ENCODE assay signal across 8 cellular contexts in the genomic region with DNA sequence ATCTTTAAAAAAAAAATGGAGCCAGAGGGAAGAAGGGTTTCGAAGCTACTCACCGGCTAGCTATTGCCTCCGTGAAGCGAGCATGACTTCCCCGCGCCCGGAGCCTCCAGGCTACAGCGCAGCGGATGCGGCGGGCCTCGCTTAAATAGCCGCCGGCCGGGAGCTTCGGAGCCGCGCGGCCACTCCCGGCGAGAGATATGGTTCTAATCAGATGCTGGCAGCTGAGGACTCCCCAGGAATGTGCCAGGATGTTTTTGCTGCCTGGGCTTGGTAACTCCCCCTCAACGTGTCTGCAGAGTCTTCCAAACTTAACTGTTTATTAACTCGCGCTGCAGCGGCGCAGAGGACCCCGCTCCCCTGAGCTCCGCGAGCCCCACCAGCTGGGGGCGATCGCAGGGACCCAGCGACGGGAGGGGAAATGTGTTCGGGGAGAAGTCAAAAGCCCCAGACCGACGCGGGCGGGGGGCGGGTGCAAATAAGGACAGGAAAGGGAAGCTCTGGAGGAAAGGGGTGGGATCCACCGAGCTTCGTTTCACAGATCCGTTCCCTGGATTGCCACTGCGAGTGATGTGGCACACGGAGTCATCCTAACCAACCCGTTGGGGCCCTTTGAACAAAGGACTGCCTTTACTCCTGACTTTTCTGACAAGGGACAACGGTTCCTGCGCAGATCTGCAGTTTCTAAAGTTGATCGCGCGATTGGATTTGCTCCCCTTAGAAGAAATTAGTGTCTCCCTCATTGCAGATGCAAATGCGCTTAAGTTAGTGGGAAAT. TPM values are rescaled to one million over a fixed set of nuclear protein-coding genes. Genes with fewer than 3 reads are reported as not detected.
DNase-seq lines count a peak whose midpoint lies in the region; ATAC-seq lines count a peak whose summit lies in the region.

Gene DAB2 (minus strand): TSS at position 230 of the 774 bp plus-strand sequence. CDS start 30,660 bp downstream, outside the sequence.

- peak within 1 kb of the TSS; percentile 70 for H3K4me3 Mint-ChIP-seq in activated CD4-positive, alpha-beta T cell treated with anti-CD3 and anti-CD28 coated beads, Interleukin-2, amount 10 ng/mL, durations not matched to agents 7 days and 5 days
- H3K4me3 Mint-ChIP-seq in dendritic cell treated with granulocyte-macrophage colony-stimulating factor and Interleukin-4, amounts not matched to agents 40 ng/mL and 50 ng/mL, for 4 days: peak within 1 kb of the TSS; percentile 96

- DNase-seq in MG63 (peak; percentile 98), kidney glomerular epithelial cell (lab: John Stamatoyannopoulos, UW) (peak; percentile 94), NCI-H2029 (lab: John Stamatoyannopoulos, UW) (no peak), NCI-H187 treated with DMSO at 0.1 percent for 48 hours (lab: John Stamatoyannopoulos, UW) (no peak)
- peak; percentile 41 for DNase-seq in activated CD4-positive, alpha-beta T cell treated with anti-CD3 and anti-CD28 coated beads, Interleukin-2, amount 10 ng/mL, durations not matched to agents 7 days and 5 days
- DNase-seq in stimulated activated CD4-positive, alpha-beta T cell treated with anti-CD3 and anti-CD28 coated beads, Interleukin-12 subunit alpha, Interleukin-12 subunit beta, amount 100 ng/mL, for 48 hours (ENCODE audit: low read depth in 2 of 3, low spot score in 1 of 3): peak; percentile 5 to 22 (median 20)

- no peaks in the 10 kb centered on the region for H3K9me3 Mint-ChIP-seq in activated CD4-positive, alpha-beta T cell treated with anti-CD3 and anti-CD28 coated beads, Interleukin-2, amount 10 ng/mL, durations not matched to agents 7 days and 5 days
- no peaks in the 10 kb centered on the region for H3K9me3 Mint-ChIP-seq in dendritic cell treated with granulocyte-macrophage colony-stimulating factor and Interleukin-4, amounts not matched to agents 40 ng/mL and 50 ng/mL, for 4 days

- H3K27me3 ChIP-seq in MG63: no peaks in the 10 kb centered on the region

- no peak within 1 kb of the TSS for H3K27ac Mint-ChIP-seq in activated CD4-positive, alpha-beta T cell treated with anti-CD3 and anti-CD28 coated beads, Interleukin-2, amount 10 ng/mL, durations not matched to agents 7 days and 5 days
- H3K27ac Mint-ChIP-seq in dendritic cell treated with granulocyte-macrophage colony-stimulating factor and Interleukin-4, amounts not matched to agents 40 ng/mL and 50 ng/mL, for 4 days: peak within 1 kb of the TSS; percentile 96

- no peaks in the 10 kb centered on the region for H3K36me3 Mint-ChIP-seq in activated CD4-positive, alpha-beta T cell treated with anti-CD3 and anti-CD28 coated beads, Interleukin-2, amount 10 ng/mL, durations not matched to agents 7 days and 5 days (ENCODE audit: low read depth)
- H3K36me3 Mint-ChIP-seq in dendritic cell treated with granulocyte-macrophage colony-stimulating factor and Interleukin-4, amounts not matched to agents 40 ng/mL and 50 ng/mL, for 4 days (ENCODE audit: low read depth): peaks cover 45% of the 10 kb centered on the region

- POLR2A ChIA-PET in activated CD4-positive, alpha-beta T cell treated with anti-CD3 and anti-CD28 coated beads, Interleukin-2, amount 10 ng/mL, durations not matched to agents 7 days and 5 days (lab: Charles Lee): no interaction called here

- CTCF ChIA-PET in activated CD4-positive, alpha-beta T cell treated with anti-CD3 and anti-CD28 coated beads, Interleukin-2, amount 10 ng/mL, durations not matched to agents 7 days and 5 days (lab: Charles Lee): interaction anchor here (1.0 to 1.7 kb wide), 5 partner anchors 9 to 85 kb away, joined by 3 to 6 read pairs (median 3); no protein-coding TSS in a partner anchor

- intact Hi-C loops in dendritic cell treated with granulocyte-macrophage colony-stimulating factor and Interleukin-4, amounts not matched to agents 40 ng/mL and 50 ng/mL, for 4 days (cut with micrococcal nuclease): loop anchor here (1.0 to 5.0 kb wide), 5 partner anchors 26 to 122 kb away; no protein-coding TSS in a partner anchor

- H3K4me3 ChIP-seq in MG63: peak within 1 kb of the TSS; percentile 70

- peaks cover 49% of the 10 kb centered on the region for H3K27me3 Mint-ChIP-seq in activated CD4-positive, alpha-beta T cell treated with anti-CD3 and anti-CD28 coated beads, Interleukin-2, amount 10 ng/mL, durations not matched to agents 7 days and 5 days
- H3K27me3 Mint-ChIP-seq in dendritic cell treated with granulocyte-macrophage colony-stimulating factor and Interleukin-4, amounts not matched to agents 40 ng/mL and 50 ng/mL, for 4 days: no peaks in the 10 kb centered on the region

- H3K36me3 ChIP-seq in MG63: peaks cover 26% of the 10 kb centered on the region

- H3K9me3 ChIP-seq in MG63: no peaks in the 10 kb centered on the region

- H3K4me1 Mint-ChIP-seq in activated CD4-positive, alpha-beta T cell treated with anti-CD3 and anti-CD28 coated beads, Interleukin-2, amount 10 ng/mL, durations not matched to agents 7 days and 5 days: peaks cover 6% of the 10 kb centered on the region
- H3K4me1 Mint-ChIP-seq in dendritic cell treated with granulocyte-macrophage colony-stimulating factor and Interleukin-4, amounts not matched to agents 40 ng/mL and 50 ng/mL, for 4 days (ENCODE audit: low read depth): peaks cover 36% of the 10 kb centered on the region

- ATAC-seq in GM18511 (IDR thresholded peaks at IDR 0.05; ENCODE audit: unreplicated experiment): peak; percentile 63

RNA-seq across cellular contexts. Expression of gene DAB2, which starts in this region (rescaled TPM):
- total RNA-seq in MG63 (2014; rRNA removed; shearing (Covaris generic); ENCODE audit: low replicate concordance): 49.6 and 53.1 TPM in 2 replicates
- total RNA-seq in activated CD4-positive, alpha-beta T cell treated with anti-CD3 and anti-CD28 coated beads, Interleukin-2, amount 10 ng/mL, durations not matched to agents 7 days and 5 days: not detected

Comparison
In these comparisons a context has a peak if more than half of its experiments do, and no peak if none do; other contexts are left out.
1. RNA of gene DAB2 (total RNA-seq): 49.6 to 53.1 TPM in MG63; not detected in activated CD4-positive, alpha-beta T cell treated with anti-CD3 and anti-CD28 coated beads, Interleukin-2, amount 10 ng/mL, durations not matched to agents 7 days and 5 days; every median in the first group is over 10 times any median in the second.
2. Peak in DNase-seq in activated CD4-positive, alpha-beta T cell treated with anti-CD3 and anti-CD28 coated beads, Interleukin-2, amount 10 ng/mL, durations not matched to agents 7 days and 5 days; RNA of the gene not detected or under 1 TPM.
3. DNase-seq: peak in MG63 (single experiment), kidney glomerular epithelial cell (single experiment) and stimulated activated CD4-positive, alpha-beta T cell treated with anti-CD3 and anti-CD28 coated beads, Interleukin-12 subunit alpha, Interleukin-12 subunit beta, amount 100 ng/mL, for 48 hours (3 of 3); none in NCI-H2029 (single experiment) and NCI-H187 treated with DMSO at 0.1 percent for 48 hours (single experiment).